34 cellular contexts compared by ENCODE assay signal in genomic region chr5:1163879-1164278, GRCh38. TPM values are rescaled to one million over a fixed set of nuclear protein-coding genes. Genes with fewer than 3 reads are reported as not detected.
"Had no signal": no experiment of that assay in that cellular context is flagged by ENCODE, and none has a peak within 500 bp of the region (broad histone marks: within the 10 kb centered on the region; RNA-seq: fewer than 3 reads in every experiment).

No MANE protein-coding gene starts in this region.

- H3K9me3 ChIP-seq: ascending aorta had no signal

- H3K36me3 ChIP-seq: ascending aorta, cardiac muscle cell had no signal

- H3K27me3 ChIP-seq: ascending aorta had no signal

- ATAC-seq: activated CD8-positive, alpha-beta memory T cell treated with anti-CD3 and anti-CD28 coated beads, Interleukin-2, amount 10 ng/mL, durations not matched to agents 7 days and 5 days; activated CD8-positive, alpha-beta T cell treated with anti-CD3 and anti-CD28 coated beads for 36 hours; activated naive CD8-positive, alpha-beta T cell treated with anti-CD3 and anti-CD28 coated beads, Interleukin-2, amount 50 U/mL, for 24 hours had no signal

- H3K27ac ChIP-seq: ascending aorta, cardiac muscle cell, VCaP had no signal

- DNase-seq: activated B cell treated with CpG ODN at 0.5 μM for 24 hours; activated CD4-positive, alpha-beta memory T cell treated with anti-CD3 and anti-CD28 coated beads for 36 hours; activated CD4-positive, alpha-beta T cell treated with anti-CD3 and anti-CD28 coated beads for 4 hours; activated CD4-positive, alpha-beta T cell treated with anti-CD3 and anti-CD28 coated beads, Interleukin-2, amount 10 ng/mL, durations not matched to agents 24 days and 14 days; activated CD4-positive, alpha-beta T cell treated with anti-CD3 and anti-CD28 coated beads, Interleukin-2, amount 50 U/mL, for 1 hour; activated CD4-positive, alpha-beta T cell treated with anti-CD3 and anti-CD28 coated beads, Interleukin-2, amount 50 U/mL, for 4 hours; activated CD4-positive, CD25-positive, alpha-beta regulatory T cell treated with anti-CD3 and anti-CD28 coated beads, Interleukin-2, amount 50 U/mL, for 72 hours; activated CD8-positive, alpha-beta memory T cell treated with anti-CD3 and anti-CD28 coated beads, Interleukin-2, amount 10 ng/mL, durations not matched to agents 7 days and 5 days; activated CD8-positive, alpha-beta memory T cell treated with anti-CD3 and anti-CD28 coated beads, Interleukin-2, amount 50 U/mL, for 48 hours; activated CD8-positive, alpha-beta T cell treated with anti-CD3 and anti-CD28 coated beads for 36 hours; activated effector memory CD4-positive, alpha-beta T cell treated with Interleukin-2 at 50 U/mL for 16 hours; activated gamma-delta T cell; activated naive CD4-positive, alpha-beta T cell treated with anti-CD3 and anti-CD28 coated beads, Interleukin-2, amount 10 ng/mL, durations not matched to agents 7 days and 5 days; activated naive CD4-positive, alpha-beta T cell treated with Interleukin-2 at 50 U/mL for 16 hours; activated naive CD8-positive, alpha-beta T cell treated with anti-CD3 and anti-CD28 coated beads, Interleukin-2, amount 10 ng/mL, durations not matched to agents 7 days and 5 days; activated naive CD8-positive, alpha-beta T cell treated with anti-CD3 and anti-CD28 coated beads, Interleukin-2, amount 50 U/mL, for 24 hours; activated T-cell treated with anti-CD3 and anti-CD28 coated beads, Interleukin-2, amount 50 U/mL, for 24 hours; activated T-cell treated with anti-CD3 and anti-CD28 coated beads, Interleukin-2, amount 50 U/mL, for 48 hours; amygdala; anterior cingulate cortex; caudate nucleus; T-helper 1 cell; T-helper 2 cell; T-helper 9 cell had no signal

- H3K27ac Mint-ChIP-seq: activated B cell treated with CpG ODN at 0.5 μM for 24 hours; activated CD4-positive, alpha-beta memory T cell treated with anti-CD3 and anti-CD28 coated beads for 36 hours; activated CD4-positive, alpha-beta T cell treated with anti-CD3 and anti-CD28 coated beads, Interleukin-2, amount 10 ng/mL, durations not matched to agents 24 days and 14 days; activated CD8-positive, alpha-beta memory T cell treated with anti-CD3 and anti-CD28 coated beads, Interleukin-2, amount 10 ng/mL, durations not matched to agents 7 days and 5 days; activated CD8-positive, alpha-beta T cell treated with anti-CD3 and anti-CD28 coated beads for 36 hours; activated naive CD4-positive, alpha-beta T cell treated with anti-CD3 and anti-CD28 coated beads, Interleukin-2, amount 10 ng/mL, durations not matched to agents 7 days and 5 days; activated naive CD4-positive, alpha-beta T cell treated with anti-CD3 and anti-CD28 coated beads, Interleukin-2, amount 50 U/mL, for 24 hours; activated naive CD8-positive, alpha-beta T cell; activated naive CD8-positive, alpha-beta T cell treated with anti-CD3 and anti-CD28 coated beads, Interleukin-2, amount 10 ng/mL, durations not matched to agents 7 days and 5 days; activated naive CD8-positive, alpha-beta T cell treated with anti-CD3 and anti-CD28 coated beads, Interleukin-2, amount 50 U/mL, for 24 hours; activated T-cell treated with anti-CD3 and anti-CD28 coated beads, Interleukin-2, amount 50 U/mL, for 24 hours; activated T-helper 2 cell treated with anti-CD3 and anti-CD28 coated beads, Interferon-gamma antibody, Interleukin-2, Interleukin-4, amounts not matched to agents 10 μg/mL and 5 μg/mL and 100 μg/mL, durations not matched to agents 14 hours and 24 hours and 36 hours; T-helper 1 cell treated with Interleukin-12 subunit alpha and Interleukin-12 subunit beta and Interleukin-4 antibody, amounts not matched to agents 30 μg/mL and 1 μg/mL, for 36 hours; T-helper 2 cell treated with Interferon-gamma antibody and Interleukin-4, amounts not matched to agents 5 μg/mL and 100 μg/mL, for 36 hours had no signal

- H3K4me3 ChIP-seq: ascending aorta, cardiac muscle cell had no signal

- H3K4me3 Mint-ChIP-seq: activated B cell treated with CpG ODN at 0.5 μM for 24 hours; activated CD4-positive, alpha-beta memory T cell treated with anti-CD3 and anti-CD28 coated beads for 36 hours; activated CD4-positive, alpha-beta T cell treated with anti-CD3 and anti-CD28 coated beads, Interleukin-2, amount 10 ng/mL, durations not matched to agents 24 days and 14 days; activated CD8-positive, alpha-beta memory T cell treated with anti-CD3 and anti-CD28 coated beads, Interleukin-2, amount 10 ng/mL, durations not matched to agents 7 days and 5 days; activated CD8-positive, alpha-beta T cell treated with anti-CD3 and anti-CD28 coated beads for 36 hours; activated naive CD4-positive, alpha-beta T cell treated with anti-CD3 and anti-CD28 coated beads, Interleukin-2, amount 10 ng/mL, durations not matched to agents 7 days and 5 days; activated naive CD4-positive, alpha-beta T cell treated with anti-CD3 and anti-CD28 coated beads, Interleukin-2, amount 50 U/mL, for 24 hours; activated naive CD8-positive, alpha-beta T cell; activated naive CD8-positive, alpha-beta T cell treated with anti-CD3 and anti-CD28 coated beads, Interleukin-2, amount 10 ng/mL, durations not matched to agents 7 days and 5 days; activated naive CD8-positive, alpha-beta T cell treated with anti-CD3 and anti-CD28 coated beads, Interleukin-2, amount 50 U/mL, for 24 hours; activated T-cell treated with anti-CD3 and anti-CD28 coated beads, Interleukin-2, amount 50 U/mL, for 24 hours; brain; T-helper 1 cell treated with Interleukin-12 subunit alpha and Interleukin-12 subunit beta and Interleukin-4 antibody, amounts not matched to agents 30 μg/mL and 1 μg/mL, for 36 hours; T-helper 2 cell treated with Interferon-gamma antibody and Interleukin-4, amounts not matched to agents 5 μg/mL and 100 μg/mL, for 36 hours had no signal

- H3K4me1 ChIP-seq: ascending aorta had no signal

- H3K9me3 Mint-ChIP-seq: activated B cell treated with CpG ODN at 0.5 μM for 24 hours; activated CD4-positive, alpha-beta memory T cell treated with anti-CD3 and anti-CD28 coated beads for 36 hours; activated CD4-positive, alpha-beta T cell treated with anti-CD3 and anti-CD28 coated beads, Interleukin-2, amount 10 ng/mL, durations not matched to agents 24 days and 14 days; activated CD8-positive, alpha-beta T cell treated with anti-CD3 and anti-CD28 coated beads for 36 hours; activated naive CD4-positive, alpha-beta T cell treated with anti-CD3 and anti-CD28 coated beads, Interleukin-2, amount 10 ng/mL, durations not matched to agents 7 days and 5 days; activated naive CD4-positive, alpha-beta T cell treated with anti-CD3 and anti-CD28 coated beads, Interleukin-2, amount 50 U/mL, for 24 hours; activated naive CD8-positive, alpha-beta T cell treated with anti-CD3 and anti-CD28 coated beads, Interleukin-2, amount 10 ng/mL, durations not matched to agents 7 days and 5 days; activated naive CD8-positive, alpha-beta T cell treated with anti-CD3 and anti-CD28 coated beads, Interleukin-2, amount 50 U/mL, for 24 hours; activated T-cell treated with anti-CD3 and anti-CD28 coated beads, Interleukin-2, amount 50 U/mL, for 24 hours; activated T-helper 2 cell treated with anti-CD3 and anti-CD28 coated beads, Interferon-gamma antibody, Interleukin-2, Interleukin-4, amounts not matched to agents 10 μg/mL and 5 μg/mL and 100 μg/mL, durations not matched to agents 14 hours and 24 hours and 36 hours; T-helper 1 cell treated with Interleukin-12 subunit alpha and Interleukin-12 subunit beta and Interleukin-4 antibody, amounts not matched to agents 30 μg/mL and 1 μg/mL, for 36 hours; T-helper 2 cell treated with Interferon-gamma antibody and Interleukin-4, amounts not matched to agents 5 μg/mL and 100 μg/mL, for 36 hours had no signal

- H3K36me3 Mint-ChIP-seq: activated CD4-positive, alpha-beta memory T cell treated with anti-CD3 and anti-CD28 coated beads for 36 hours; activated CD8-positive, alpha-beta memory T cell treated with anti-CD3 and anti-CD28 coated beads, Interleukin-2, amount 10 ng/mL, durations not matched to agents 7 days and 5 days; activated naive CD4-positive, alpha-beta T cell treated with anti-CD3 and anti-CD28 coated beads, Interleukin-2, amount 10 ng/mL, durations not matched to agents 7 days and 5 days; activated naive CD4-positive, alpha-beta T cell treated with anti-CD3 and anti-CD28 coated beads, Interleukin-2, amount 50 U/mL, for 24 hours; activated naive CD8-positive, alpha-beta T cell; activated naive CD8-positive, alpha-beta T cell treated with anti-CD3 and anti-CD28 coated beads, Interleukin-2, amount 10 ng/mL, durations not matched to agents 7 days and 5 days; brain had no signal

RNA-seq across cellular contexts. Expression of gene SLC6A19, which starts 37.5 kb away (rescaled TPM):
- total RNA-seq: activated B cell treated with CpG ODN at 0.5 μM for 24 hours; activated CD4-positive, alpha-beta memory T cell treated with anti-CD3 and anti-CD28 coated beads for 36 hours; activated CD4-positive, alpha-beta T cell treated with anti-CD3 and anti-CD28 coated beads, Interleukin-2, amount 10 ng/mL, durations not matched to agents 24 days and 14 days; activated CD8-positive, alpha-beta memory T cell treated with anti-CD3 and anti-CD28 coated beads, Interleukin-2, amount 10 ng/mL, durations not matched to agents 7 days and 5 days; activated CD8-positive, alpha-beta T cell treated with anti-CD3 and anti-CD28 coated beads for 36 hours; activated naive CD8-positive, alpha-beta T cell treated with anti-CD3 and anti-CD28 coated beads, Interleukin-2, amount 10 ng/mL, durations not matched to agents 7 days and 5 days; activated T-helper 2 cell treated with anti-CD3 and anti-CD28 coated beads, Interferon-gamma antibody, Interleukin-2, Interleukin-4, amounts not matched to agents 10 μg/mL and 5 μg/mL and 100 μg/mL, durations not matched to agents 14 hours and 24 hours and 36 hours; ascending aorta; bronchial epithelial cell had no signal
